ENCODE assay signal across 8 cellular contexts in genomic region chr7:32891800-32892520, GRCh38. TPM values are rescaled to one million over a fixed set of nuclear protein-coding genes. Genes with fewer than 3 reads are reported as not detected.
DNase-seq lines count a peak whose midpoint lies in the region; TF ChIP-seq lines count a peak whose summit lies in the region.

No MANE protein-coding gene starts in this region.

- H3K4me3 ChIP-seq in effector memory CD4-positive, alpha-beta T cell (ENCODE audit: insufficient read depth, low read depth, low read length, poor library complexity, severe bottlenecking) = peak overlapping the region; percentile 66
- H3K4me3 ChIP-seq in mesenchymal stem cell (ENCODE audit: insufficient read depth in 1 of 2, low read depth in 1 of 2, low read length in 2 of 2) = peak overlapping the region; percentile 80 to 96

- peak overlapping the region; percentile 96 for H2BK120ac ChIP-seq in mesenchymal stem cell (ENCODE audit: low read depth, low read length)

- H2BK12ac ChIP-seq in mesenchymal stem cell (ENCODE audit: low read length in 2 of 2) = peak overlapping the region in 1 of 2 experiments; percentile 92

- H3K9me3 ChIP-seq in effector memory CD4-positive, alpha-beta T cell (ENCODE audit: control insufficient read depth, low read length) = no peaks in the 10 kb centered on the region
- H3K9me3 ChIP-seq in mesenchymal stem cell (ENCODE audit: control insufficient read depth, low read length) = no peaks in the 10 kb centered on the region

- DNase-seq in COLO668 (lab: John Stamatoyannopoulos, UW; ENCODE audit: unreplicated experiment) = peak; percentile 100
- peak; percentile 93 for DNase-seq in GM20000 (ENCODE audit: low spot score)
- peak; percentile 82 for DNase-seq in HS-5 (ENCODE audit: low read depth)
- peak; percentile 89 for DNase-seq in NK-92 (lab: John Stamatoyannopoulos, UW; ENCODE audit: unreplicated experiment)
- peak; percentile 93 to 97 for DNase-seq in activated CD8-positive, alpha-beta memory T cell treated with anti-CD3 and anti-CD28 coated beads for 4 hours (ENCODE audit: low read depth in 2 of 2)
- peak; percentile 97 to 98 (median 98) for DNase-seq in effector memory CD4-positive, alpha-beta T cell
- DNase-seq in mesenchymal stem cell = peak; percentile 97
- peak; percentile 95 for DNase-seq in stimulated activated CD8-positive, alpha-beta memory T cell treated with anti-CD3 and anti-CD28 coated beads, Interleukin-12 subunit alpha, Interleukin-12 subunit beta, amount 100 ng/mL, for 4 hours (ENCODE audit: low read depth)

- peak overlapping the region; percentile 58 for H2AK5ac ChIP-seq in mesenchymal stem cell (ENCODE audit: low read length, severe bottlenecking)

- 1% methylated on average over 27 of the region's 85 CpGs for WGBS in mesenchymal stem cell

- peaks cover 27% of the 10 kb centered on the region for H3K4me1 ChIP-seq in effector memory CD4-positive, alpha-beta T cell (ENCODE audit: control insufficient read depth, insufficient read depth, low read length, poor library complexity, severe bottlenecking)
- peaks cover 6% of the 10 kb centered on the region for H3K4me1 ChIP-seq in mesenchymal stem cell (ENCODE audit: control insufficient read depth, insufficient read depth, low read depth, low read length)

- peak overlapping the region; percentile 88 to 100 for H3K4ac ChIP-seq in mesenchymal stem cell (ENCODE audit: low read depth in 1 of 2, low read length in 2 of 2)

- H4K91ac ChIP-seq in mesenchymal stem cell (ENCODE audit: low read length) = peak overlapping the region; percentile 96

- H3K36me3 ChIP-seq in effector memory CD4-positive, alpha-beta T cell (ENCODE audit: control insufficient read depth, insufficient read depth, low read length) = no peaks in the 10 kb centered on the region
- no peaks in the 10 kb centered on the region for H3K36me3 ChIP-seq in mesenchymal stem cell (ENCODE audit: control insufficient read depth in 1 of 2, insufficient read depth in 2 of 2, low read depth in 1 of 2, low read length in 2 of 2)

- H2AFZ ChIP-seq in mesenchymal stem cell (ENCODE audit: low read depth, low read length) = peak overlapping the region; percentile 77

- H3K14ac ChIP-seq in mesenchymal stem cell (ENCODE audit: low read length in 2 of 2) = peak overlapping the region in 1 of 2 experiments; percentile 99

- no peaks in the 10 kb centered on the region for H3K79me1 ChIP-seq in mesenchymal stem cell (replicated peaks; ENCODE audit: low read length, poor library complexity, severe bottlenecking)

- no peak for TF ChIP-seq CTCF in GM20000 (IDR thresholded peaks at IDR 0.05; ENCODE audit: extremely low read depth, missing control alignments)

- H3K18ac ChIP-seq in mesenchymal stem cell (ENCODE audit: low read depth in 1 of 2, low read length in 2 of 2) = peak overlapping the region; percentile 98

- H2BK5ac ChIP-seq in mesenchymal stem cell (ENCODE audit: low read depth, low read length, poor library complexity, severe bottlenecking) = peak overlapping the region; percentile 89

- H2BK15ac ChIP-seq in mesenchymal stem cell (ENCODE audit: low read depth, poor library complexity, severe bottlenecking) = peak overlapping the region; percentile 98

- H3K23ac ChIP-seq in mesenchymal stem cell (ENCODE audit: low read length in 2 of 2) = peak overlapping the region; percentile 64 to 69

- no peaks in the 10 kb centered on the region for H3K27me3 ChIP-seq in effector memory CD4-positive, alpha-beta T cell (replicated peaks; ENCODE audit: control insufficient read depth, insufficient read depth, low read length, poor library complexity, severe bottlenecking)
- no peaks in the 10 kb centered on the region for H3K27me3 ChIP-seq in mesenchymal stem cell (ENCODE audit: control insufficient read depth in 1 of 2, insufficient read depth in 1 of 2, low read length in 2 of 2)

- peak overlapping the region; percentile 98 for H4K8ac ChIP-seq in mesenchymal stem cell (ENCODE audit: low read length)

- H3K9ac ChIP-seq in mesenchymal stem cell (ENCODE audit: low read length) = peak overlapping the region; percentile 100

- H3K4me2 ChIP-seq in mesenchymal stem cell (ENCODE audit: low read length, poor library complexity, severe bottlenecking) = peak overlapping the region; percentile 98

- peak overlapping the region; percentile 99 for H3K27ac ChIP-seq in effector memory CD4-positive, alpha-beta T cell (ENCODE audit: insufficient read depth, low read length, poor library complexity, severe bottlenecking)
- H3K27ac ChIP-seq in mesenchymal stem cell (ENCODE audit: low read length, poor library complexity, severe bottlenecking) = peak overlapping the region; percentile 99

RNA-seq across cellular contexts. Expression of gene KBTBD2, which starts 0.4 kb away (rescaled TPM):
- polyA plus RNA-seq in mesenchymal stem cell (2013, experiment 1 of 2) = 16.5 TPM
- 18.2 TPM for polyA plus RNA-seq in mesenchymal stem cell (2013, experiment 2 of 2)

Comparison
In these comparisons a context has a peak if more than half of its experiments do, and no peak if none do; other contexts are left out.
1. Peak in every context shown above with its lines: DNase-seq, H3K4me3 ChIP-seq and H3K27ac ChIP-seq.